19 cellular contexts compared by ENCODE assay signal in the genomic region with DNA sequence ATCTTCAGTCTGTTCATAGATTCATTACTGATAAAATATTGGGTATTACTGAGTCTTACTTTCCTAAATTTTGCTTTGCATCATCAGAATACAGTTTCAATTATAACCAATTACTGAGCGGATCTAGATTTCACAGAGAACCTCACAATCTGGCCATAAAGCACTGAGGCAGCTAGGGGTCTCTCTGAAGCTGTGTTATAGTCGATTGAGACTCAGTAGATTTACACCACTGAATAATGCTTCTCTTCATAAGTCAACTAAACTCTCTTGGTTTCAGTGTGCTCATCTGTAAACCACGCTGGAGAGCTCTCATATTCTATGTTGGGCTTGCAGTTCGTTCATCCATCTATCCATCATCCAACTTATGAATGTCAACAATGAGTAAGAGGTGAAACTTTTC.
DNase-seq lines count a peak whose midpoint lies in the region; ATAC-seq and TF ChIP-seq lines count a peak whose summit lies in the region.
"Had no signal": no experiment of that assay in that cellular context is flagged by ENCODE, and none has a peak within 500 bp of the region (broad histone marks: within the 10 kb centered on the region; RNA-seq: fewer than 3 reads in every experiment).

No MANE protein-coding gene starts in this region.

- H2BK5ac ChIP-seq in mesendoderm (ENCODE audit: low read length): peak overlapping the region; percentile 44

- H3K4me1 ChIP-seq in GM23338 (ENCODE audit: insufficient read depth) (peaks cover 40% of the 10 kb centered on the region), OCI-LY1 (ENCODE audit: insufficient read depth, low read length, severe bottlenecking) (peaks cover 6% of the 10 kb centered on the region), mesendoderm (ENCODE audit: control insufficient read depth, low read depth, low read length) (peaks cover 12% of the 10 kb centered on the region)

- no peak overlapping the region for H2AFZ ChIP-seq in GM23338
- no peak overlapping the region for H2AFZ ChIP-seq in OCI-LY1 (ENCODE audit: low read length)

- peak overlapping the region; percentile 84 for H3K18ac ChIP-seq in mesendoderm (ENCODE audit: low read length)

- H3K4me1 Mint-ChIP-seq in GM23338 (peaks cover 39% of the 10 kb centered on the region), natural killer cell (no peaks in the 10 kb centered on the region)

- DNase-seq in GM12865 (ENCODE audit: low read depth): peak; percentile 9
- DNase-seq in GM23338 (ENCODE audit: low spot score): no peak
- DNase-seq in mesendoderm: peak; percentile 23
- DNase-seq in D341Med (ENCODE audit: low spot score): no peak
- DNase-seq in natural killer cell: no peak
- DNase-seq: ACHN; CD4-positive, alpha-beta T cell; DND-41; GDM1; NCI-H2029; NCI-H524 treated with DMSO at 0.1 percent for 48 hours; NK-92 treated with Interleukin-12 subunit alpha and Interleukin-12 subunit beta, amount 100 ng/mL, for 24 hours; T-helper 1 cell had no signal

- peak overlapping the region; percentile 57 for H3K56ac ChIP-seq in mesendoderm (ENCODE audit: low read length)

- H3K79me2 ChIP-seq in GM23338 (replicated peaks; ENCODE audit: insufficient read depth): no peaks in the 10 kb centered on the region
- no peaks in the 10 kb centered on the region for H3K79me2 ChIP-seq in OCI-LY1 (ENCODE audit: insufficient read depth, low read length)
- H3K79me2 ChIP-seq in mesendoderm (ENCODE audit: control insufficient read depth, insufficient read depth, low read length): no peaks in the 10 kb centered on the region

- H3K9me2 ChIP-seq in GM23338 (ENCODE audit: insufficient read depth) (no peaks in the 10 kb centered on the region), OCI-LY1 (ENCODE audit: low read depth, low read length) (no peaks in the 10 kb centered on the region)

- no peak overlapping the region for H2AK5ac ChIP-seq in mesendoderm (ENCODE audit: low read length)

- no peak overlapping the region for H3K4me3 ChIP-seq in GM12865 (ENCODE audit: low read depth, low read length)
- no peak overlapping the region; the same call in 1 of the 2 replicates for H3K4me3 ChIP-seq in GM23338
- H3K4me3 ChIP-seq in OCI-LY1 (ENCODE audit: low read depth, low read length, poor library complexity, severe bottlenecking): no peak overlapping the region
- H3K4me3 ChIP-seq in mesendoderm (ENCODE audit: low read length): no peak overlapping the region
- H3K4me3 ChIP-seq: SK-N-MC had no signal

- H3K27ac ChIP-seq in GM23338 (ENCODE audit: low read depth): peak overlapping the region; percentile 78; the same call in 1 of the 2 replicates
- H3K27ac ChIP-seq in OCI-LY1 (ENCODE audit: low read depth, low read length, poor library complexity, severe bottlenecking): no peak overlapping the region
- H3K27ac ChIP-seq in mesendoderm (ENCODE audit: low read depth, low read length): no peak overlapping the region
- H3K27ac ChIP-seq: HL-60, SK-N-MC had no signal

- WGBS in mesendoderm (ENCODE audit: extremely low coverage, insufficient coverage, low lambda C conversion rate): no CpG with 5 or more reads among the region's 4 CpGs

- H3K9ac ChIP-seq in OCI-LY1 (ENCODE audit: low read length) (no peak overlapping the region), mesendoderm (ENCODE audit: low read length) (no peak overlapping the region)

- H3K36me3 Mint-ChIP-seq in GM23338 (ENCODE audit: low read depth) (no peaks in the 10 kb centered on the region), natural killer cell (no peaks in the 10 kb centered on the region)

- peaks cover 8% of the 10 kb centered on the region for H3K27me3 Mint-ChIP-seq in GM23338 (ENCODE audit: insufficient read depth, low read depth, poor library complexity)
- peaks cover 3 to 17% of the 10 kb centered on the region in 2 donors for H3K27me3 Mint-ChIP-seq in natural killer cell (ENCODE audit: low read depth in 2 of 2)

- H3K4me2 ChIP-seq in GM23338 (peak overlapping the region; percentile 62), OCI-LY1 (ENCODE audit: low read length) (no peak overlapping the region), mesendoderm (ENCODE audit: low read length) (no peak overlapping the region)

- H3K27ac Mint-ChIP-seq in GM23338 (no peak overlapping the region; the same call in 1 of the 2 replicates), natural killer cell (no peak overlapping the region)
- H3K27ac Mint-ChIP-seq: CD4-positive, alpha-beta T cell had no signal

- no peaks in the 10 kb centered on the region for H3F3A ChIP-seq in GM23338 (replicated peaks; ENCODE audit: low read depth)
- H3F3A ChIP-seq in OCI-LY1 (ENCODE audit: insufficient read depth, low read length): no peaks in the 10 kb centered on the region

- H3K36me3 ChIP-seq in GM23338 (ENCODE audit: insufficient read depth) (no peaks in the 10 kb centered on the region), OCI-LY1 (ENCODE audit: insufficient read depth, low read length) (no peaks in the 10 kb centered on the region), mesendoderm (ENCODE audit: control insufficient read depth, insufficient read depth, low read length) (no peaks in the 10 kb centered on the region)

- no peak overlapping the region for H3K23ac ChIP-seq in mesendoderm (ENCODE audit: low read length)

- intact Hi-C loops in natural killer cell (cut with micrococcal nuclease): no loop called here

- no peak overlapping the region for H4K8ac ChIP-seq in mesendoderm (ENCODE audit: low read depth, low read length)

- no peak overlapping the region for H4K5ac ChIP-seq in mesendoderm (ENCODE audit: low read length)

- TF ChIP-seq CTCF in GM12865 (IDR thresholded peaks at IDR 0.05; ENCODE audit: insufficient read depth, low read depth, low read length, missing control alignments) (no peak), GM23338 (conservative IDR thresholded peaks at IDR 0.05; ENCODE audit: low read depth in 2 of 2) (peak in 1 of 2 experiments; percentile 53; a peak in 2 of 4 replicates), OCI-LY1 (IDR thresholded peaks at IDR 0.05; ENCODE audit: low read length) (peak; percentile 32; the same call in 1 of the 2 replicates), natural killer cell (IDR thresholded peaks at IDR 0.05) (no peak)

- H3K9me3 Mint-ChIP-seq in GM23338: no peaks in the 10 kb centered on the region
- no peaks in the 10 kb centered on the region for H3K9me3 Mint-ChIP-seq in natural killer cell
- H3K9me3 Mint-ChIP-seq: CD4-positive, alpha-beta T cell had no signal

- H2BK15ac ChIP-seq in mesendoderm (replicated peaks; ENCODE audit: low read depth): peak overlapping the region; percentile 88

- peak overlapping the region; percentile 53 for H3K4me3 Mint-ChIP-seq in GM23338
- no peak overlapping the region for H3K4me3 Mint-ChIP-seq in natural killer cell
- H3K4me3 Mint-ChIP-seq: CD4-positive, alpha-beta T cell had no signal

- peak overlapping the region; percentile 94 for H2BK120ac ChIP-seq in mesendoderm (ENCODE audit: low read depth, low read length)

- no peaks in the 10 kb centered on the region for H3K9me3 ChIP-seq in OCI-LY1 (ENCODE audit: low read length)

- no peak overlapping the region for H3K4ac ChIP-seq in mesendoderm (ENCODE audit: low read depth, low read length)

- H3K27me3 ChIP-seq in GM23338 (ENCODE audit: insufficient read depth): peaks cover 8% of the 10 kb centered on the region; the same call in 1 of the 2 replicates
- no peaks in the 10 kb centered on the region; the same call in 1 of the 2 replicates for H3K27me3 ChIP-seq in OCI-LY1 (ENCODE audit: insufficient read depth, low read length)
- no peaks in the 10 kb centered on the region for H3K27me3 ChIP-seq in mesendoderm (ENCODE audit: insufficient read depth, low read length, poor library complexity)

- H3K79me1 ChIP-seq in mesendoderm (ENCODE audit: low read length): no peaks in the 10 kb centered on the region

- ATAC-seq in GM23338 (peak; percentile 16), GM19397 (IDR thresholded peaks at IDR 0.05; ENCODE audit: unreplicated experiment) (no peak), natural killer cell (no peak)
- ATAC-seq: Panc1, Right ventricle myocardium inferior had no signal

- H4K20me1 ChIP-seq in GM23338 (replicated peaks; ENCODE audit: insufficient read depth): no peaks in the 10 kb centered on the region
- H4K20me1 ChIP-seq in OCI-LY1 (ENCODE audit: insufficient read depth, low read length): no peaks in the 10 kb centered on the region

TF ChIP-seq in GM23338, 12 proteins besides CTCF, POLR2A, EP300 and RAD21 (continues in another document):
- no peak for TF ChIP-seq CREB1 (CRISPR knock-in tag; IDR thresholded peaks at IDR 0.05; ENCODE audit: low read depth)

Comparison
In these comparisons a context has a peak if more than half of its experiments do, and no peak if none do; other contexts are left out.
1. DNase-seq: peak in GM12865 (single experiment) and mesendoderm (single experiment); none in GM23338 (single experiment), D341Med (single experiment) and natural killer cell (single experiment).